In the genomic region with DNA sequence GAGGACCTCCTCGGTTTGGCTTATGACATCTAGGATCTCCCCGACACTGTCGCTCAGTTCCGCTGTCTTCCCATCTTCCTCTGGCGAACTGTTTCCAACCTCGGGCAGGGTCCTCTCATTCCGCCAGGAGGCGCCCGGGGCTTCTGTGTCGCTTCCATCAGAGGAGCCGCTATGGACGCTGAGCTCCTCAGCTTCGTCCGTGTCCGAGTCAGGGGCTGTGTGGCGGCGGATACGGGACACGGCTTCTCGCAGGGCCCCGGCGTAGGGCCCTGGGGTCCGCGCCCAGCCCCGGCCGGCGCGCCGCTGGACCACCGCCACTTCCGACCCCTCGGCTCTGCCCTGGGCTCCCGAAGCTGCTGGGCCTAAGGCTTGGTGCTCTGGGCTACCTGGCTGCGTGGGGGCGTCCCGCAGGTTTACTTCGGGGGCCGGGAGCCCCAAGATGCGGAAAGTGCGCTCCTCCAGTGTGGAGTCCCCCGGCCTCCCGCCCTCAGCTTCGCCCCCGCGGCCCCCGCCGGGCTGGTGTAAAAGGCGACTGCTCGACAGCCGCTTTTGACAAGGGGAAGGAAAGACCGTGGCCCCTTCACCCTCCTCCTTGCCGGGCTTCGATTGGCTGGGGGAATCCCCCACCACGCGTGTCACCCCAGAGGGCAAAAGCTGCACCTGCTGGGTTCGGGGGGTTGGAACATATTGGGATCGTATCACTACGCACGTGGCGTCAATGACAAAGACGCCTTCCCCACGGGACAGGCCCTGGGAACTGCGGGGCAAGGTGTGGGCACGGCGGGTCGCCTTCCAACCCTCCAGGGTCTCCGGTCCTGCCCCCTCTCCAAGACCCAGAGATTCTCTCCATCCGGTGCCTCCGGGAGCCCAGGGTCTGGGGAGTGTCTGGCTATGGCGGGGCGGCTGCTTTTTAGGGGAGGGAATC, we compare ENCODE assay signal across 3 cellular contexts.
TF ChIP-seq lines count a peak whose summit lies in the region.

No MANE protein-coding gene starts in this region.

TF ChIP-seq in IMR-90, 13 proteins besides CTCF, POLR2A, EP300 and RAD21:
- peak; percentile 77 for TF ChIP-seq SMC3 (IDR thresholded peaks at IDR 0.05; ENCODE audit: low read depth, low read length)
- TF ChIP-seq NFE2L2 (IDR thresholded peaks at IDR 0.05; ENCODE audit: low read depth, low read length), result no peak
TF ChIP-seq in IMR-90: peak in this region for 1.

TF ChIP-seq in SK-N-SH treated with all-trans-retinoic acid at 6 μM for 48 hours, 23 proteins besides CTCF, POLR2A, EP300 and RAD21:
- no peak for TF ChIP-seq TOX (CRISPR knock-in tag; IDR thresholded peaks at IDR 0.05; ENCODE audit: borderline replicate concordance)
- TF ChIP-seq ZNF565 (CRISPR knock-in tag; conservative IDR thresholded peaks at IDR 0.05; ENCODE audit: low read depth), result no peak
- TF ChIP-seq PATZ1 (CRISPR knock-in tag; IDR thresholded peaks at IDR 0.05; ENCODE audit: borderline replicate concordance), result no peak
- no peak for TF ChIP-seq TCF4 (CRISPR knock-in tag; IDR thresholded peaks at IDR 0.05; ENCODE audit: borderline replicate concordance)
- no peak for TF ChIP-seq ZC3H10 (CRISPR knock-in tag; IDR thresholded peaks at IDR 0.05)
- TF ChIP-seq ZFP30 (CRISPR knock-in tag; IDR thresholded peaks at IDR 0.05), result no peak
- TF ChIP-seq, protein P1, sequence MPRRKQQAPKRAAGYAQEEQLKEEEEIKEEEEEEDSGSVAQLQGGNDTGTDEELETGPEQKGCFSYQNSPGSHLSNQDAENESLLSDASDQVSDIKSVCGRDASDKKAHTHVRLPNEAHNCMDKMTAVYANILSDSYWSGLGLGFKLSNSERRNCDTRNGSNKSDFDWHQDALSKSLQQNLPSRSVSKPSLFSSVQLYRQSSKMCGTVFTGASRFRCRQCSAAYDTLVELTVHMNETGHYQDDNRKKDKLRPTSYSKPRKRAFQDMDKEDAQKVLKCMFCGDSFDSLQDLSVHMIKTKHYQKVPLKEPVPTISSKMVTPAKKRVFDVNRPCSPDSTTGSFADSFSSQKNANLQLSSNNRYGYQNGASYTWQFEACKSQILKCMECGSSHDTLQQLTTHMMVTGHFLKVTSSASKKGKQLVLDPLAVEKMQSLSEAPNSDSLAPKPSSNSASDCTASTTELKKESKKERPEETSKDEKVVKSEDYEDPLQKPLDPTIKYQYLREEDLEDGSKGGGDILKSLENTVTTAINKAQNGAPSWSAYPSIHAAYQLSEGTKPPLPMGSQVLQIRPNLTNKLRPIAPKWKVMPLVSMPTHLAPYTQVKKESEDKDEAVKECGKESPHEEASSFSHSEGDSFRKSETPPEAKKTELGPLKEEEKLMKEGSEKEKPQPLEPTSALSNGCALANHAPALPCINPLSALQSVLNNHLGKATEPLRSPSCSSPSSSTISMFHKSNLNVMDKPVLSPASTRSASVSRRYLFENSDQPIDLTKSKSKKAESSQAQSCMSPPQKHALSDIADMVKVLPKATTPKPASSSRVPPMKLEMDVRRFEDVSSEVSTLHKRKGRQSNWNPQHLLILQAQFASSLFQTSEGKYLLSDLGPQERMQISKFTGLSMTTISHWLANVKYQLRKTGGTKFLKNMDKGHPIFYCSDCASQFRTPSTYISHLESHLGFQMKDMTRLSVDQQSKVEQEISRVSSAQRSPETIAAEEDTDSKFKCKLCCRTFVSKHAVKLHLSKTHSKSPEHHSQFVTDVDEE (CRISPR knock-in tag; IDR thresholded peaks at IDR 0.05), result no peak

TF ChIP-seq in GM12878, 131 proteins besides CTCF, POLR2A, EP300 and RAD21:
- TF ChIP-seq MYB (IDR thresholded peaks at IDR 0.05; ENCODE audit: borderline replicate concordance, low read depth, low read length) (no peak), GATAD2B (conservative IDR thresholded peaks at IDR 0.05; ENCODE audit: low read depth) (peak; percentile 41; the same call in 1 of the 2 replicates), BACH1 (IDR thresholded peaks at IDR 0.05; ENCODE audit: borderline replicate concordance) (peak; percentile 52; the same call in 1 of the 2 replicates), SMARCA5 (IDR thresholded peaks at IDR 0.05) (peak; percentile 81; the same call in 1 of the 2 replicates), MEF2A (IDR thresholded peaks at IDR 0.05; ENCODE audit: insufficient read depth, low read depth, low read length) (no peak), IKZF2 (IDR thresholded peaks at IDR 0.05) (peak in 1 of 2 experiments; percentile 11; a peak in 1 of 4 replicates), SMC3 (IDR thresholded peaks at IDR 0.05; ENCODE audit: borderline replicate concordance, low read length) (peak; percentile 73; the same call in 1 of the 2 replicates), EGR1 (IDR thresholded peaks at IDR 0.05; ENCODE audit: borderline replicate concordance in 1 of 2, low read depth in 2 of 2, low read length in 2 of 2) (peak in 1 of 2 experiments; percentile 61; a peak in 2 of 3 replicates), BHLHE40 (IDR thresholded peaks at IDR 0.05; ENCODE audit: borderline replicate concordance in 1 of 2, low read depth in 2 of 2, low read length in 1 of 2) (peak in 1 of 2 experiments; percentile 45; a peak in 1 of 4 replicates), SRF (IDR thresholded peaks at IDR 0.05; ENCODE audit: low read depth in 2 of 2, low read length in 2 of 2) (no peak), TCF3 (IDR thresholded peaks at IDR 0.05; ENCODE audit: borderline replicate concordance, insufficient read depth, low read depth, low read length) (0 out of 2 replicates have a peak, but pooled peaks have one; percentile 19), IKZF1 (conservative IDR thresholded peaks at IDR 0.05) (peak; percentile 66), CHD1 (IDR thresholded peaks at IDR 0.05; ENCODE audit: low read depth, low read length) (0 out of 2 replicates have a peak, but pooled peaks have one; percentile 12), LARP7 (IDR thresholded peaks at IDR 0.05) (0 out of 2 replicates have a peak, but pooled peaks have one; percentile 51), YY1 (IDR thresholded peaks at IDR 0.05; ENCODE audit: low read depth, low read length) (peak; percentile 83), EED (IDR thresholded peaks at IDR 0.05; ENCODE audit: low read depth) (peak; percentile 45; the same call in 1 of the 2 replicates), MTA3 (IDR thresholded peaks at IDR 0.05; ENCODE audit: borderline replicate concordance, low read length) (0 out of 2 replicates have a peak, but pooled peaks have one; percentile 32), RAD51 (IDR thresholded peaks at IDR 0.05) (no peak), DPF2 (IDR thresholded peaks at IDR 0.05) (0 out of 2 replicates have a peak, but pooled peaks have one; percentile 43), SPI1 (IDR thresholded peaks at IDR 0.05; ENCODE audit: borderline replicate concordance, insufficient read depth, low read depth, low read length) (peak; percentile 12; the same call in 1 of the 2 replicates)
- TF ChIP-seq, protein P2, sequence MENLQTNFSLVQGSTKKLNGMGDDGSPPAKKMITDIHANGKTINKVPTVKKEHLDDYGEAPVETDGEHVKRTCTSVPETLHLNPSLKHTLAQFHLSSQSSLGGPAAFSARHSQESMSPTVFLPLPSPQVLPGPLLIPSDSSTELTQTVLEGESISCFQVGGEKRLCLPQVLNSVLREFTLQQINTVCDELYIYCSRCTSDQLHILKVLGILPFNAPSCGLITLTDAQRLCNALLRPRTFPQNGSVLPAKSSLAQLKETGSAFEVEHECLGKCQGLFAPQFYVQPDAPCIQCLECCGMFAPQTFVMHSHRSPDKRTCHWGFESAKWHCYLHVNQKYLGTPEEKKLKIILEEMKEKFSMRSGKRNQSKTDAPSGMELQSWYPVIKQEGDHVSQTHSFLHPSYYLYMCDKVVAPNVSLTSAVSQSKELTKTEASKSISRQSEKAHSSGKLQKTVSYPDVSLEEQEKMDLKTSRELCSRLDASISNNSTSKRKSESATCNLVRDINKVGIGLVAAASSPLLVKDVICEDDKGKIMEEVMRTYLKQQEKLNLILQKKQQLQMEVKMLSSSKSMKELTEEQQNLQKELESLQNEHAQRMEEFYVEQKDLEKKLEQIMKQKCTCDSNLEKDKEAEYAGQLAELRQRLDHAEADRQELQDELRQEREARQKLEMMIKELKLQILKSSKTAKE (IDR thresholded peaks at IDR 0.05; ENCODE audit: low read depth, poor library complexity, severe bottlenecking), result no peak
